ENCODE assay signal across 15 cellular contexts in the genomic region with DNA sequence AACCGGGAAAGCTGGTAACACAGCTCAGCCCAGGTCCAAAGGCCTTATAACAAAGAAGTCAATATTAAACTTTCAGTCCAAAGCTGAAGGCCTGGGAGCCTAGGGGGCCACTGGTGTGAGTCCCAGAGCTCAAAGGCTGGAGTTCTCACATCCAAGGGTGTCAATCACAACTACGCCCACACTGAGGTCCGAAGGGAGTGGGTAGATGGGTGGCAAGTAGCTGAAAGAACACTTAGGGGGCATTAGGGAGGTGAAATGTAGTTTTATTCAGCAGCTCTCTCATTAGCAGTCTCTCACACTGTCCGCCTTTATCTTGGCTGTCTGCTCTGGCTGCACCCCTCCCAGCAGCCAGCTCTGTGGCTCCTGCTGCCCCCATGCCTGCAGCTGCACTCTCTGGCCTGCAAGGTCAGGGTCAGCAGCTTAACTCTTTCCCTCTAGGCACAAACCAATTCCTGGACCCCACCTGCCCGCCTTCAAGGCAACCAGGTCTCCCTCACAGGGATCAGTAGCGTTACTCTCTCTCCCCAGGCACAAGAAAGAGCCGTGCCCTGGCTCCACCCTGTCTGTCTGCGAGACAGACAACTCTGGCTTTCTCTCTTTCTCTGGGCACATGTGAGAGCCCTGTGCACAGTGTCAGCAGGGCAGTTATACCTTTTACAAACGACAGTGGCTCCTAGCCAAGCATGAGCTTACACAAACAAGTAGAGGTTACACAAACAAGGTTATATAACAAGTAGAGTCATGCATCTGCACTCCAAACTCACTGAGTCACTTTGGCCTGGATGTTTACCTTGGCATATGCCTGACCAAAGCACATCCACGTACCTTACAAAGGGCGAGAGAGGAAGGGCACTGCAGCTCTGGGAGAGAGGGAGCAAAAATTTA.
DNase-seq lines count a peak whose midpoint lies in the region; ATAC-seq and TF ChIP-seq lines count a peak whose summit lies in the region.
"Had no signal": no experiment of that assay in that cellular context is flagged by ENCODE, and none has a peak within 500 bp of the region (broad histone marks: within the 10 kb centered on the region; RNA-seq: fewer than 3 reads in every experiment).

No MANE protein-coding gene starts in this region.

- no peaks in the 10 kb centered on the region for H3K79me2 ChIP-seq in PC-9 (ENCODE audit: low read depth)

- DNase-seq in HPDE6-E6E7 (ENCODE audit: extremely low spot score) (peak; percentile 60), PC-9 (peak; percentile 36 to 73), foreskin keratinocyte (peak; percentile 33 to 62), retina (peak; percentile 9), dermis blood vessel endothelial cell (no peak)
- DNase-seq: activated B cell treated with CpG ODN at 0.5 μM for 24 hours; activated T-cell treated with anti-CD3 and anti-CD28 coated beads, Interleukin-2, amount 50 U/mL, for 1 hour; dorsolateral prefrontal cortex; head of caudate nucleus; midbrain; NCI-H526 treated with DMSO at 0.1 percent for 48 hours had no signal

- no peak for ATAC-seq in foreskin keratinocyte
- no peak for ATAC-seq in GM18861 (IDR thresholded peaks at IDR 0.05; ENCODE audit: unreplicated experiment)
- no peak for ATAC-seq in GM19397 (IDR thresholded peaks at IDR 0.05; ENCODE audit: unreplicated experiment)
- ATAC-seq in GM19351 (IDR thresholded peaks at IDR 0.05; ENCODE audit: unreplicated experiment), result no peak

- no peaks in the 10 kb centered on the region for H3F3A ChIP-seq in PC-9 (ENCODE audit: insufficient read depth, low read depth)

- H2AFZ ChIP-seq in PC-9, result no peak overlapping the region

- H3K27me3 ChIP-seq in PC-9 (ENCODE audit: insufficient read depth, low read depth), result no peaks in the 10 kb centered on the region
- H3K27me3 ChIP-seq in foreskin keratinocyte, result no peaks in the 10 kb centered on the region
- H3K27me3 ChIP-seq: dorsolateral prefrontal cortex had no signal

- H3K4me2 ChIP-seq in PC-9, result no peak overlapping the region

- no peaks in the 10 kb centered on the region; the same call in 1 of the 2 replicates for H3K4me1 ChIP-seq in PC-9 (replicated peaks; ENCODE audit: insufficient read depth)
- H3K4me1 ChIP-seq in foreskin keratinocyte, result no peaks in the 10 kb centered on the region

- no peak overlapping the region for H3K27ac ChIP-seq in PC-9
- no peak overlapping the region for H3K27ac ChIP-seq in foreskin keratinocyte
- H3K27ac ChIP-seq: dorsolateral prefrontal cortex, HL-60 had no signal

- CTCF ChIA-PET in PC-9 (lab: Charles Lee), result interaction anchor here (1.2 kb wide), 1 partner anchor 254 kb away, joined by 3 read pairs; no protein-coding TSS in a partner anchor

- H3K9me2 ChIP-seq in PC-9 (ENCODE audit: insufficient read depth), result no peaks in the 10 kb centered on the region

- TF ChIP-seq CTCF in PC-9 (conservative IDR thresholded peaks at IDR 0.05), result no peak
- TF ChIP-seq CTCF in foreskin keratinocyte (conservative IDR thresholded peaks at IDR 0.05), result no peak

- no peaks in the 10 kb centered on the region for H3K36me3 ChIP-seq in PC-9 (ENCODE audit: low read depth)

- no peaks in the 10 kb centered on the region for H3K9me3 ChIP-seq in PC-9 (ENCODE audit: insufficient read depth, low read depth)

- BruUV-seq in PC-9 (replicated peaks; lab: Mats Ljungman, UMichigan), result no TSS peak

- no peak overlapping the region for H3K4me3 ChIP-seq in PC-9
- H3K4me3 ChIP-seq: dorsolateral prefrontal cortex had no signal

- intact Hi-C loops in PC-9 (cut with micrococcal nuclease; ENCODE audit: unreplicated experiment), result no loop called here

- POLR2A ChIA-PET in PC-9 (lab: Charles Lee; ENCODE audit: unreplicated experiment), result no interaction called here

- no peaks in the 10 kb centered on the region for H4K20me1 ChIP-seq in PC-9 (ENCODE audit: insufficient read depth)
